In genomic region chr5:31913796-31914188, GRCh38 we compare ENCODE assay signal across 16 cellular contexts.
"Had no signal": no experiment of that assay in that cellular context is flagged by ENCODE, and none has a peak within 500 bp of the region (broad histone marks: within the 10 kb centered on the region; RNA-seq: fewer than 3 reads in every experiment).

No MANE protein-coding gene starts in this region.

- H3K4me3 ChIP-seq: sigmoid colon, testis had no signal

- H3K4me1 ChIP-seq: sigmoid colon, testis had no signal

- ATAC-seq: activated CD4-positive, alpha-beta T cell treated with anti-CD3 and anti-CD28 coated beads for 36 hours; activated CD8-positive, alpha-beta T cell treated with anti-CD3 and anti-CD28 coated beads for 36 hours; effector memory CD8-positive, alpha-beta T cell; left lobe of liver; stimulated activated naive CD8-positive, alpha-beta T cell treated with anti-CD3 and anti-CD28 coated beads, Interleukin-15, Interleukin-2, amounts not matched to agents 100 U/mL and 50 U/mL, for 24 hours had no signal

- H3K9me3 ChIP-seq: sigmoid colon, testis had no signal

- H3K27me3 ChIP-seq: sigmoid colon, testis had no signal

- H3K36me3 ChIP-seq: sigmoid colon, WERI-Rb-1 had no signal

- H3K27ac ChIP-seq: sigmoid colon, testis, WERI-Rb-1 had no signal

- DNase-seq: activated CD4-positive, alpha-beta T cell treated with anti-CD3 and anti-CD28 coated beads for 36 hours; activated CD8-positive, alpha-beta memory T cell treated with anti-CD3 and anti-CD28 coated beads, Interleukin-2, amount 50 U/mL, for 48 hours; activated CD8-positive, alpha-beta T cell treated with anti-CD3 and anti-CD28 coated beads for 36 hours; activated naive CD4-positive, alpha-beta T cell treated with anti-CD3 and anti-CD28 coated beads, Interleukin-2, amount 10 ng/mL, durations not matched to agents 7 days and 5 days; effector memory CD8-positive, alpha-beta T cell; erythroblast; glutamatergic neuron; mesendoderm; sigmoid colon; stimulated activated CD4-positive, alpha-beta T cell treated with anti-CD3 and anti-CD28 coated beads, Interleukin-4, amount 100 ng/mL, for 1 hour; stimulated activated CD8-positive, alpha-beta memory T cell treated with anti-CD3 and anti-CD28 coated beads, Interleukin-4, amount 100 ng/mL, for 48 hours; stimulated activated naive CD8-positive, alpha-beta T cell treated with anti-CD3 and anti-CD28 coated beads, Interleukin-15, Interleukin-2, amounts not matched to agents 100 U/mL and 50 U/mL, for 24 hours; T-helper 1 cell; testis; WERI-Rb-1 had no signal
